ENCODE assay signal across 8 cellular contexts in genomic region chr1:77126309-77126708, GRCh38.
DNase-seq lines count a peak whose midpoint lies in the region; ATAC-seq and TF ChIP-seq lines count a peak whose summit lies in the region.

No MANE protein-coding gene starts in this region.

- no peak overlapping the region for H2BK5ac ChIP-seq in trophoblast cell (ENCODE audit: low read depth, low read length, poor library complexity)

- H3K27ac Mint-ChIP-seq in stimulated activated naive CD8-positive, alpha-beta T cell treated with anti-CD3 and anti-CD28 coated beads, Interleukin-15, amount 100 ng/mL, for 72 hours = peak overlapping the region in 1 of 2 donors; percentile 71

- H3K9ac ChIP-seq in HCT116 (ENCODE audit: low read length) = no peak overlapping the region
- H3K9ac ChIP-seq in SK-N-MC (ENCODE audit: insufficient read length) = no peak overlapping the region
- no peak overlapping the region for H3K9ac ChIP-seq in trophoblast cell (ENCODE audit: low read length)

- WGBS in trophoblast cell (ENCODE audit: extremely low coverage, insufficient coverage, insufficient read length) = no CpG with 5 or more reads among the region's 2 CpGs

- H4K91ac ChIP-seq in trophoblast cell (ENCODE audit: low read depth, low read length) = no peak overlapping the region

- H3K79me2 ChIP-seq in HCT116 (ENCODE audit: insufficient read depth, low read length) (no peaks in the 10 kb centered on the region), trophoblast cell (ENCODE audit: control insufficient read depth, insufficient read depth, low read length, poor library complexity) (no peaks in the 10 kb centered on the region)

- H3K9me3 ChIP-seq in HCT116 (ENCODE audit: control insufficient read depth in 1 of 2, insufficient read depth in 1 of 2, low read depth in 1 of 2, low read length in 2 of 2) = no peaks in the 10 kb centered on the region
- H3K9me3 ChIP-seq in SK-N-MC (ENCODE audit: low read depth, low read length) = no peaks in the 10 kb centered on the region
- H3K9me3 ChIP-seq in trophoblast cell (ENCODE audit: insufficient read depth, low read depth, low read length) = no peaks in the 10 kb centered on the region

- H3K4me3 ChIP-seq in HCT116 (replicated peaks in 1 of 2; ENCODE audit: low read depth in 1 of 2, low read length in 2 of 2) (no peak overlapping the region), SK-N-MC (no peak overlapping the region), trophoblast cell (ENCODE audit: low read depth, low read length) (no peak overlapping the region)

- no peak overlapping the region for H2AK5ac ChIP-seq in trophoblast cell (ENCODE audit: low read length)

- no peaks in the 10 kb centered on the region for H3K79me1 ChIP-seq in trophoblast cell (ENCODE audit: low read length)

- H2BK12ac ChIP-seq in trophoblast cell (ENCODE audit: low read length) = no peak overlapping the region

- H3K36me3 ChIP-seq in HCT116 (ENCODE audit: control insufficient read depth in 1 of 2, insufficient read depth in 2 of 2, low read length in 2 of 2) = no peaks in the 10 kb centered on the region
- H3K36me3 ChIP-seq in SK-N-MC (ENCODE audit: insufficient read depth, low read length) = no peaks in the 10 kb centered on the region
- no peaks in the 10 kb centered on the region for H3K36me3 ChIP-seq in trophoblast cell (ENCODE audit: control insufficient read depth in 1 of 2, insufficient read depth in 2 of 2, low read length in 2 of 2)

- no peaks in the 10 kb centered on the region for H4K20me1 ChIP-seq in HCT116 (ENCODE audit: insufficient read depth)

- POLR2A ChIA-PET in HCT116 (lab: Charles Lee) = no interaction called here

- no peak overlapping the region for H3K23ac ChIP-seq in trophoblast cell (ENCODE audit: low read length)

- no peaks in the 10 kb centered on the region for H3K4me1 ChIP-seq in HCT116 (ENCODE audit: control insufficient read depth in 1 of 2, insufficient read depth in 2 of 2, low read length in 2 of 2)
- no peaks in the 10 kb centered on the region for H3K4me1 ChIP-seq in trophoblast cell (ENCODE audit: control insufficient read depth in 1 of 2, insufficient read depth in 2 of 2, low read length in 2 of 2)

- no peaks in the 10 kb centered on the region for H3K4me1 Mint-ChIP-seq in stimulated activated naive CD8-positive, alpha-beta T cell treated with anti-CD3 and anti-CD28 coated beads, Interleukin-15, amount 100 ng/mL, for 72 hours

- peak; percentile 59 for ATAC-seq in stimulated activated naive CD8-positive, alpha-beta T cell treated with anti-CD3 and anti-CD28 coated beads, Interleukin-15, amount 100 ng/mL, for 72 hours
- ATAC-seq in stimulated activated naive CD8-positive, alpha-beta T cell treated with anti-CD3 and anti-CD28 coated beads, Interleukin-15, Interleukin-2, amounts not matched to agents 100 U/mL and 50 U/mL, for 24 hours = no peak
- peak; percentile 86 for ATAC-seq in HCT116

- H3K14ac ChIP-seq in trophoblast cell (ENCODE audit: low read length) = no peak overlapping the region

- no peak overlapping the region for H3K4me3 Mint-ChIP-seq in stimulated activated naive CD8-positive, alpha-beta T cell treated with anti-CD3 and anti-CD28 coated beads, Interleukin-15, amount 100 ng/mL, for 72 hours

- peak; percentile 57 to 76 (median 73); a peak in 5 of 6 replicates for TF ChIP-seq CTCF in HCT116 (IDR thresholded peaks at IDR 0.05 in 2 of 3, conservative IDR thresholded peaks at IDR 0.05 in 1 of 3; ENCODE audit: borderline replicate concordance in 1 of 3, insufficient read depth in 1 of 3, low read depth in 2 of 3, low read length in 2 of 3)

- no peak overlapping the region for H3K4ac ChIP-seq in trophoblast cell (ENCODE audit: low read depth, low read length)

- H4K8ac ChIP-seq in trophoblast cell (ENCODE audit: low read depth, low read length) = no peak overlapping the region

- H3K27ac ChIP-seq in HCT116 (ENCODE audit: low read depth, low read length) (no peak overlapping the region), SK-N-MC (no peak overlapping the region), trophoblast cell (ENCODE audit: low read depth, low read length) (no peak overlapping the region)

- intact Hi-C loops in HCT116 (cut with micrococcal nuclease) = loop anchor here (1.0 to 5.0 kb wide), 5 partner anchors 225 to 1219 kb away; no protein-coding TSS in a partner anchor

- peak in 1 of 2 donors; percentile 10 for DNase-seq in stimulated activated naive CD8-positive, alpha-beta T cell treated with anti-CD3 and anti-CD28 coated beads, Interleukin-15, amount 100 ng/mL, for 72 hours
- DNase-seq in stimulated activated naive CD8-positive, alpha-beta T cell treated with anti-CD3 and anti-CD28 coated beads, Interleukin-15, Interleukin-2, amounts not matched to agents 100 U/mL and 50 U/mL, for 24 hours = no peak
- peak; percentile 73 for DNase-seq in HCT116 (ENCODE audit: low read depth, low spot score)
- DNase-seq in NCI-H1092 treated with DMSO at 0.1 percent for 48 hours (lab: John Stamatoyannopoulos, UW) = peak; percentile 46
- peak; percentile 63 for DNase-seq in SK-N-MC (ENCODE audit: low read depth, low spot score)
- DNase-seq in fibroblast of peridontal ligament (ENCODE audit: extremely low read depth) = peak; percentile 91
- peak; percentile 32 to 77 for DNase-seq in trophoblast cell
- DNase-seq in stimulated activated naive CD4-positive, alpha-beta T cell treated with Interleukin-2 at 50 U/mL for 16 hours (lab: John Stamatoyannopoulos, UW) = no peak

- CTCF ChIA-PET in HCT116 (lab: Charles Lee) = interaction anchor here (1.6 to 2.2 kb wide), 3 partner anchors 795 to 1218 kb away, joined by 4 to 22 read pairs (median 7); no protein-coding TSS in a partner anchor

- no peak overlapping the region for H4K12ac ChIP-seq in trophoblast cell (ENCODE audit: low read depth, low read length)

- H3K9me3 Mint-ChIP-seq in stimulated activated naive CD8-positive, alpha-beta T cell treated with anti-CD3 and anti-CD28 coated beads, Interleukin-15, amount 100 ng/mL, for 72 hours = no peaks in the 10 kb centered on the region

- no TSS peak for BruUV-seq in HCT116 (replicated peaks; lab: Mats Ljungman, UMichigan)

- no peaks in the 10 kb centered on the region for H3K27me3 Mint-ChIP-seq in stimulated activated naive CD8-positive, alpha-beta T cell treated with anti-CD3 and anti-CD28 coated beads, Interleukin-15, amount 100 ng/mL, for 72 hours

- H3K9me2 ChIP-seq in HCT116 (ENCODE audit: insufficient read depth) = no peaks in the 10 kb centered on the region

- H2AFZ ChIP-seq in HCT116 (ENCODE audit: low read depth, low read length, poor library complexity, severe bottlenecking) = no peak overlapping the region
- no peak overlapping the region for H2AFZ ChIP-seq in trophoblast cell (ENCODE audit: insufficient read depth, low read length, poor library complexity)

- H3K18ac ChIP-seq in trophoblast cell (ENCODE audit: low read length) = no peak overlapping the region

- TF ChIP-seq RAD21 in HCT116 (IDR thresholded peaks at IDR 0.05; ENCODE audit: low read depth) = peak; percentile 92

- H3K4me2 ChIP-seq in HCT116 (ENCODE audit: low read length) (no peak overlapping the region), trophoblast cell (ENCODE audit: low read length) (no peak overlapping the region)

- no peaks in the 10 kb centered on the region for H3K27me3 ChIP-seq in HCT116 (ENCODE audit: insufficient read depth, low read length)
- H3K27me3 ChIP-seq in trophoblast cell (ENCODE audit: insufficient read depth, low read length) = no peaks in the 10 kb centered on the region

- RAD21 ChIA-PET in HCT116 (lab: Charles Lee; ENCODE audit: low non-redundant PET in 1 of 2, low total read pairs in 2 of 2, uncharacterized antibody in 2 of 2, unreplicated experiment in 2 of 2) = no interaction called here

- no peak for TF ChIP-seq POLR2A in HCT116 (IDR thresholded peaks at IDR 0.05; ENCODE audit: borderline replicate concordance, extremely low read depth, insufficient read depth, insufficient read length)

- H2BK120ac ChIP-seq in trophoblast cell (ENCODE audit: insufficient read depth, low read length, poor library complexity) = no peak overlapping the region

TF ChIP-seq in HCT116, 20 proteins besides CTCF, POLR2A, EP300 and RAD21:
- TF ChIP-seq EZH2phosphoT487 (IDR thresholded peaks at IDR 0.05; ENCODE audit: borderline replicate concordance) (no peak), SIN3A (IDR thresholded peaks at IDR 0.05; ENCODE audit: low read depth) (no peak)

Comparison
In these comparisons a context has a peak if more than half of its experiments do, and no peak if none do; other contexts are left out.
1. DNase-seq: peak in HCT116 (single experiment), NCI-H1092 treated with DMSO at 0.1 percent for 48 hours (single experiment), SK-N-MC (single experiment), fibroblast of peridontal ligament (single experiment) and trophoblast cell (2 of 2); none in stimulated activated naive CD8-positive, alpha-beta T cell treated with anti-CD3 and anti-CD28 coated beads, Interleukin-15, Interleukin-2, amounts not matched to agents 100 U/mL and 50 U/mL, for 24 hours (single experiment) and stimulated activated naive CD4-positive, alpha-beta T cell treated with Interleukin-2 at 50 U/mL for 16 hours (single experiment).